ENCODE assay signal across 1 cellular context in the genomic region with DNA sequence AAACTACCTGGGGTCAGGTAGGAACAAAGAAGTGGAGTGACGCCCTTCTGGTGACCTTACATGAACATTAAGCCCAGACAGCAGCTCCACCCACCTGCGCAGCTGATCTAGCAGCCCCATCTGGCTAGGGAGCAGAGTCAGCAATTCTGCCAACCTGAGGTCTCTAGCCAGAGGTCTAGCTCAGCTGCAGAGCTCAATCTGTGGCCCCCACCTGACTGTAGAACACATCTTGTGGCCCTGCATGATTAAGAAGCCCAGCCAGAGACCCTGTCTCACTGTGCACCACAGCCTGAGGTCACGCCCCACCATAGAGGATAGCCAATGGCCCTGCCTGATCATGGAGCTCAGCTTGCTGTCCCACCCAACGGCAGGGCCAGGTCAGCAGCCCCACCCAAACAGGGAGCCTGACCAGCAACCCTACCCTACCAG.
A peak's percentile ranks its signal among the peaks of the same experiment; 100 is the strongest.
TF ChIP-seq lines count a peak whose summit lies in the region.

No MANE protein-coding gene starts in this region.

TF ChIP-seq in K562, 482 proteins besides CTCF, POLR2A, EP300 and RAD21 (continued from another document):
- TF ChIP-seq, protein P1, sequence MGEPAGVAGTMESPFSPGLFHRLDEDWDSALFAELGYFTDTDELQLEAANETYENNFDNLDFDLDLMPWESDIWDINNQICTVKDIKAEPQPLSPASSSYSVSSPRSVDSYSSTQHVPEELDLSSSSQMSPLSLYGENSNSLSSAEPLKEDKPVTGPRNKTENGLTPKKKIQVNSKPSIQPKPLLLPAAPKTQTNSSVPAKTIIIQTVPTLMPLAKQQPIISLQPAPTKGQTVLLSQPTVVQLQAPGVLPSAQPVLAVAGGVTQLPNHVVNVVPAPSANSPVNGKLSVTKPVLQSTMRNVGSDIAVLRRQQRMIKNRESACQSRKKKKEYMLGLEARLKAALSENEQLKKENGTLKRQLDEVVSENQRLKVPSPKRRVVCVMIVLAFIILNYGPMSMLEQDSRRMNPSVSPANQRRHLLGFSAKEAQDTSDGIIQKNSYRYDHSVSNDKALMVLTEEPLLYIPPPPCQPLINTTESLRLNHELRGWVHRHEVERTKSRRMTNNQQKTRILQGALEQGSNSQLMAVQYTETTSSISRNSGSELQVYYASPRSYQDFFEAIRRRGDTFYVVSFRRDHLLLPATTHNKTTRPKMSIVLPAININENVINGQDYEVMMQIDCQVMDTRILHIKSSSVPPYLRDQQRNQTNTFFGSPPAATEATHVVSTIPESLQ (CRISPR knock-in tag; IDR thresholded peaks at IDR 0.05): no peak
- TF ChIP-seq NCOA1 (IDR thresholded peaks at IDR 0.05; ENCODE audit: low read depth) (peak; percentile 64; the same call in 1 of the 2 replicates), ESRRB (CRISPR knock-in tag; IDR thresholded peaks at IDR 0.05; ENCODE audit: borderline replicate concordance) (no peak), BHLHE40 (IDR thresholded peaks at IDR 0.05; ENCODE audit: low read length) (no peak), HDAC8 (tag; IDR thresholded peaks at IDR 0.05) (no peak), ARNT (IDR thresholded peaks at IDR 0.05) (peak in 1 of 2 experiments; percentile 23; a peak in 1 of 4 replicates), TEAD4 (IDR thresholded peaks at IDR 0.05; ENCODE audit: low read length) (peak; percentile 72), TEAD4 (CRISPR knock-in tag; IDR thresholded peaks at IDR 0.05; ENCODE audit: borderline replicate concordance) (no peak), HCFC1 (IDR thresholded peaks at IDR 0.05; ENCODE audit: low read depth, low read length) (no peak), ARHGAP35 (IDR thresholded peaks at IDR 0.05; ENCODE audit: partially characterized antibody) (no peak), CBFA2T2 (conservative IDR thresholded peaks at IDR 0.05) (peak; percentile 88), HDAC1 (IDR thresholded peaks at IDR 0.05) (no peak), SP1 (CRISPR knock-in tag; IDR thresholded peaks at IDR 0.05) (no peak), ZHX1 (conservative IDR thresholded peaks at IDR 0.05; ENCODE audit: low read length) (no peak), CTBP1 (IDR thresholded peaks at IDR 0.05; ENCODE audit: borderline replicate concordance) (peak; percentile 73; the same call in 1 of the 2 replicates), ZBTB11 (CRISPR knock-in tag; IDR thresholded peaks at IDR 0.05) (no peak), E4F1 (CRISPR knock-in tag; IDR thresholded peaks at IDR 0.05; ENCODE audit: borderline replicate concordance) (no peak), ARID1B (IDR thresholded peaks at IDR 0.05) (peak; percentile 83), DNMT1 (IDR thresholded peaks at IDR 0.05) (no peak), SNIP1 (IDR thresholded peaks at IDR 0.05; ENCODE audit: low read depth) (no peak), TBL1XR1 (IDR thresholded peaks at IDR 0.05; ENCODE audit: low read length in 2 of 2) (0 out of 4 replicates have a peak, but pooled peaks of 1 of the 2 experiments have one; percentile 17)
- TF ChIP-seq, protein P2, sequence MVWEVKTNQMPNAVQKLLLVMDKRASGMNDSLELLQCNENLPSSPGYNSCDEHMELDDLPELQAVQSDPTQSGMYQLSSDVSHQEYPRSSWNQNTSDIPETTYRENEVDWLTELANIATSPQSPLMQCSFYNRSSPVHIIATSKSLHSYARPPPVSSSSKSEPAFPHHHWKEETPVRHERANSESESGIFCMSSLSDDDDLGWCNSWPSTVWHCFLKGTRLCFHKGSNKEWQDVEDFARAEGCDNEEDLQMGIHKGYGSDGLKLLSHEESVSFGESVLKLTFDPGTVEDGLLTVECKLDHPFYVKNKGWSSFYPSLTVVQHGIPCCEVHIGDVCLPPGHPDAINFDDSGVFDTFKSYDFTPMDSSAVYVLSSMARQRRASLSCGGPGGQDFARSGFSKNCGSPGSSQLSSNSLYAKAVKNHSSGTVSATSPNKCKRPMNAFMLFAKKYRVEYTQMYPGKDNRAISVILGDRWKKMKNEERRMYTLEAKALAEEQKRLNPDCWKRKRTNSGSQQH (CRISPR knock-in tag; IDR thresholded peaks at IDR 0.05): no peak
- TF ChIP-seq, protein P3, sequence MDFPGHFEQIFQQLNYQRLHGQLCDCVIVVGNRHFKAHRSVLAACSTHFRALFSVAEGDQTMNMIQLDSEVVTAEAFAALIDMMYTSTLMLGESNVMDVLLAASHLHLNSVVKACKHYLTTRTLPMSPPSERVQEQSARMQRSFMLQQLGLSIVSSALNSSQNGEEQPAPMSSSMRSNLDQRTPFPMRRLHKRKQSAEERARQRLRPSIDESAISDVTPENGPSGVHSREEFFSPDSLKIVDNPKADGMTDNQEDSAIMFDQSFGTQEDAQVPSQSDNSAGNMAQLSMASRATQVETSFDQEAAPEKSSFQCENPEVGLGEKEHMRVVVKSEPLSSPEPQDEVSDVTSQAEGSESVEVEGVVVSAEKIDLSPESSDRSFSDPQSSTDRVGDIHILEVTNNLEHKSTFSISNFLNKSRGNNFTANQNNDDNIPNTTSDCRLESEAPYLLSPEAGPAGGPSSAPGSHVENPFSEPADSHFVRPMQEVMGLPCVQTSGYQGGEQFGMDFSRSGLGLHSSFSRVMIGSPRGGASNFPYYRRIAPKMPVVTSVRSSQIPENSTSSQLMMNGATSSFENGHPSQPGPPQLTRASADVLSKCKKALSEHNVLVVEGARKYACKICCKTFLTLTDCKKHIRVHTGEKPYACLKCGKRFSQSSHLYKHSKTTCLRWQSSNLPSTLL (IDR thresholded peaks at IDR 0.05): no peak
- TF ChIP-seq, protein P4, sequence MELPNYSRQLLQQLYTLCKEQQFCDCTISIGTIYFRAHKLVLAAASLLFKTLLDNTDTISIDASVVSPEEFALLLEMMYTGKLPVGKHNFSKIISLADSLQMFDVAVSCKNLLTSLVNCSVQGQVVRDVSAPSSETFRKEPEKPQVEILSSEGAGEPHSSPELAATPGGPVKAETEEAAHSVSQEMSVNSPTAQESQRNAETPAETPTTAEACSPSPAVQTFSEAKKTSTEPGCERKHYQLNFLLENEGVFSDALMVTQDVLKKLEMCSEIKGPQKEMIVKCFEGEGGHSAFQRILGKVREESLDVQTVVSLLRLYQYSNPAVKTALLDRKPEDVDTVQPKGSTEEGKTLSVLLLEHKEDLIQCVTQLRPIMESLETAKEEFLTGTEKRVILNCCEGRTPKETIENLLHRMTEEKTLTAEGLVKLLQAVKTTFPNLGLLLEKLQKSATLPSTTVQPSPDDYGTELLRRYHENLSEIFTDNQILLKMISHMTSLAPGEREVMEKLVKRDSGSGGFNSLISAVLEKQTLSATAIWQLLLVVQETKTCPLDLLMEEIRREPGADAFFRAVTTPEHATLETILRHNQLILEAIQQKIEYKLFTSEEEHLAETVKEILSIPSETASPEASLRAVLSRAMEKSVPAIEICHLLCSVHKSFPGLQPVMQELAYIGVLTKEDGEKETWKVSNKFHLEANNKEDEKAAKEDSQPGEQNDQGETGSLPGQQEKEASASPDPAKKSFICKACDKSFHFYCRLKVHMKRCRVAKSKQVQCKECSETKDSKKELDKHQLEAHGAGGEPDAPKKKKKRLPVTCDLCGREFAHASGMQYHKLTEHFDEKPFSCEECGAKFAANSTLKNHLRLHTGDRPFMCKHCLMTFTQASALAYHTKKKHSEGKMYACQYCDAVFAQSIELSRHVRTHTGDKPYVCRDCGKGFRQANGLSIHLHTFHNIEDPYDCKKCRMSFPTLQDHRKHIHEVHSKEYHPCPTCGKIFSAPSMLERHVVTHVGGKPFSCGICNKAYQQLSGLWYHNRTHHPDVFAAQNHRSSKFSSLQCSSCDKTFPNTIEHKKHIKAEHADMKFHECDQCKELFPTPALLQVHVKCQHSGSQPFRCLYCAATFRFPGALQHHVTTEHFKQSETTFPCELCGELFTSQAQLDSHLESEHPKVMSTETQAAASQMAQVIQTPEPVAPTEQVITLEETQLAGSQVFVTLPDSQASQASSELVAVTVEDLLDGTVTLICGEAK (IDR thresholded peaks at IDR 0.05): no peak
- TF ChIP-seq, protein P4 (CRISPR knock-in tag; IDR thresholded peaks at IDR 0.05): no peak
- TF ChIP-seq, protein P5, sequence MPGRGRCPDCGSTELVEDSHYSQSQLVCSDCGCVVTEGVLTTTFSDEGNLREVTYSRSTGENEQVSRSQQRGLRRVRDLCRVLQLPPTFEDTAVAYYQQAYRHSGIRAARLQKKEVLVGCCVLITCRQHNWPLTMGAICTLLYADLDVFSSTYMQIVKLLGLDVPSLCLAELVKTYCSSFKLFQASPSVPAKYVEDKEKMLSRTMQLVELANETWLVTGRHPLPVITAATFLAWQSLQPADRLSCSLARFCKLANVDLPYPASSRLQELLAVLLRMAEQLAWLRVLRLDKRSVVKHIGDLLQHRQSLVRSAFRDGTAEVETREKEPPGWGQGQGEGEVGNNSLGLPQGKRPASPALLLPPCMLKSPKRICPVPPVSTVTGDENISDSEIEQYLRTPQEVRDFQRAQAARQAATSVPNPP (IDR thresholded peaks at IDR 0.05; ENCODE audit: borderline replicate concordance, insufficient read depth, insufficient read length): no peak
